Comparison of ENCODE assay signal across 8 cellular contexts in the genomic region with DNA sequence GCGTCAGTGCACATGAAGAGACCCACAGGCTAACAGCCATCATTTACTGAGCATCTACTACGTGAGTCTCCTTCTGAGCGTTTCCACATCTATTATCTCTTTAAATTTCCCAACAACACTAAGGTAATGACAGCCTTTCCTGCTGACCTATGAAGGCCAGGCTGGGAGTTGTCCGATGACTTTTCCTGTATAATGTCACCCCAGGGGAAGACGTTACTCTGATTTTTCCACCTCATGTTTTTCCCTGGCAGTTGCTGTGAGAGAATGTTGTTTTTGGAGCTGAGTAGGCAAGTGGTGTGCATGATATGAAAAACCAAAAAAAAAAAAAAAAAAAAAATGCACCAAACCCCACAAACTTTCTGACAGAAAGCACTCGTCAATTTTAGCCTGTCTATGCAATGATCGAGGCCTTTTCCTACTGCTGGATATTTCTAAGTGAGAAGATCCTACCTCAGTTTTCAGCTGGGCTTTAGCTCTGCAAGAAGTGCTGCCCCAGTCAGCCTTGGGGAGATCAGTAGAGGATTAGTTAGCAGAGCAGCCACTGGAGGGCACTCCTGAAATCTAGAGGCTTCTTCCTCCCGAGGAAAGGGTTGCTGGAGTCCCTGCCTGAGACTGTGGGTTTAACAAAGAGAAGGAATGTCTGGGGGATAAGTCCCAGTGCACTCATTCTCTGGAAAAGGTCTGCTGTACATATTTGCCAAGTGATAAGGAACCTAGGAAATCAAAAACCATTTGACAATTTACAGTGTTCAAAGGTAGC.
DNase-seq lines count a peak whose midpoint lies in the region; ATAC-seq and TF ChIP-seq lines count a peak whose summit lies in the region.

No MANE protein-coding gene starts in this region.

- in situ Hi-C loops in astrocyte of the cerebellum (cut with HindIII; ENCODE audit: low sequenced_read_pairs) = loop anchor here (5.0 kb wide), 1 partner anchor 208 kb away; a partner anchor contains a TSS

- no peak overlapping the region for H3K4me3 ChIP-seq in astrocyte of the cerebellum (ENCODE audit: low read depth, low read length)

- H3K4me1 Mint-ChIP-seq in stimulated activated naive B cell treated with anti-CD40 and anti-IgM and Interleukin-4, amounts not matched to agents 10 μg/mL and 1 μg/mL and 100 μg/mL, for 72 hours = peaks cover 0 to 5% of the 10 kb centered on the region in 2 donors

- TF ChIP-seq CTCF in GM12872 (IDR thresholded peaks at IDR 0.05; ENCODE audit: insufficient read depth, low read depth, low read length) (peak; percentile 56), astrocyte of the cerebellum (IDR thresholded peaks at IDR 0.05; ENCODE audit: low read depth, low read length, missing control alignments) (peak; percentile 75)

- H3K36me3 Mint-ChIP-seq in stimulated activated naive B cell treated with anti-CD40 and anti-IgM and Interleukin-4, amounts not matched to agents 10 μg/mL and 1 μg/mL and 100 μg/mL, for 72 hours = no peaks in the 10 kb centered on the region

- no peaks in the 10 kb centered on the region for H3K9me3 Mint-ChIP-seq in stimulated activated naive B cell treated with anti-CD40 and anti-IgM and Interleukin-4, amounts not matched to agents 10 μg/mL and 1 μg/mL and 100 μg/mL, for 72 hours

- DNase-seq in AG08395 (ENCODE audit: low spot score) (peak; percentile 63), NCI-H2196 treated with DMSO at 0.1 percent for 48 hours (lab: John Stamatoyannopoulos, UW; ENCODE audit: unreplicated experiment) (peak; percentile 16), astrocyte of the cerebellum (ENCODE audit: low read depth) (peak; percentile 52), iPS DF 19.7 (ENCODE audit: low read depth, low spot score) (peak; percentile 52), activated gamma-delta T cell (lab: John Stamatoyannopoulos, UW) (no peak)
- DNase-seq in stimulated activated naive B cell treated with anti-CD40 and anti-IgM and Interleukin-4, amounts not matched to agents 10 μg/mL and 1 μg/mL and 100 μg/mL, for 72 hours = peak; percentile 3

- H3K27me3 Mint-ChIP-seq in stimulated activated naive B cell treated with anti-CD40 and anti-IgM and Interleukin-4, amounts not matched to agents 10 μg/mL and 1 μg/mL and 100 μg/mL, for 72 hours = no peaks in the 10 kb centered on the region

- ATAC-seq in HG02938 (IDR thresholded peaks at IDR 0.05; ENCODE audit: unreplicated experiment) = peak; percentile 70
- ATAC-seq in stimulated activated naive B cell treated with anti-CD40 and anti-IgM and Interleukin-4, amounts not matched to agents 10 μg/mL and 1 μg/mL and 100 μg/mL, for 72 hours (replicated peaks) = peak; percentile 68 to 69

- H3K27ac Mint-ChIP-seq in stimulated activated naive B cell treated with anti-CD40 and anti-IgM and Interleukin-4, amounts not matched to agents 10 μg/mL and 1 μg/mL and 100 μg/mL, for 72 hours = no peak overlapping the region

- H3K4me3 Mint-ChIP-seq in stimulated activated naive B cell treated with anti-CD40 and anti-IgM and Interleukin-4, amounts not matched to agents 10 μg/mL and 1 μg/mL and 100 μg/mL, for 72 hours = no peak overlapping the region
